In genomic region chr20:33992923-33993799, GRCh38 we compare ENCODE assay signal across 8 cellular contexts. TPM values are rescaled to one million over a fixed set of nuclear protein-coding genes. Genes with fewer than 3 reads are reported as not detected.
DNase-seq lines count a peak whose midpoint lies in the region; ATAC-seq and TF ChIP-seq lines count a peak whose summit lies in the region.

No MANE protein-coding gene starts in this region.

- peak; percentile 95 for DNase-seq in NCI-H1694 (lab: John Stamatoyannopoulos, UW)
- peak; percentile 84 to 100 (median 100) for DNase-seq in amygdala (lab: John Stamatoyannopoulos, UW)
- DNase-seq in left cardiac atrium = peak; percentile 99
- DNase-seq in posterior vena cava (ENCODE audit: low spot score) = peak; percentile 100
- DNase-seq in upper lobe of right lung = peak; percentile 100

- H3K4me3 Mint-ChIP-seq in T-helper 1 cell treated with Interleukin-12 subunit alpha and Interleukin-12 subunit beta and Interleukin-4 antibody, amounts not matched to agents 30 μg/mL and 1 μg/mL, for 36 hours = peak overlapping the region; percentile 86

- H3K9me3 Mint-ChIP-seq in T-helper 1 cell treated with Interleukin-12 subunit alpha and Interleukin-12 subunit beta and Interleukin-4 antibody, amounts not matched to agents 30 μg/mL and 1 μg/mL, for 36 hours = no peaks in the 10 kb centered on the region

- peak overlapping the region; percentile 93 for H3K27ac ChIP-seq in upper lobe of right lung

- H3K4me1 ChIP-seq in upper lobe of right lung = peaks cover 40% of the 10 kb centered on the region

- peak; percentile 80 for ATAC-seq in GM18498 (IDR thresholded peaks at IDR 0.05; ENCODE audit: unreplicated experiment)
- peak; percentile 74 for ATAC-seq in HG02885 (IDR thresholded peaks at IDR 0.05; ENCODE audit: poor library complexity, unreplicated experiment)
- ATAC-seq in left cardiac atrium = peak; percentile 91 to 95
- ATAC-seq in upper lobe of right lung = peak; percentile 93

- intact Hi-C loops in left cardiac atrium (cut with DNase I) = loop anchor here (1.0 to 10.0 kb wide), 2 partner anchors 72 to 182 kb away; partner anchors contain the start of gene CHMP4B (in 1 of the 2)
- intact Hi-C loops in posterior vena cava (cut with DNase I) = loop anchor here in 1 of 2 donors (2.0 kb wide), 1 partner anchor 134 kb away; no protein-coding TSS in a partner anchor
- intact Hi-C loops in upper lobe of right lung (cut with DNase I) = no loop called here

- H3K27me3 Mint-ChIP-seq in T-helper 1 cell treated with Interleukin-12 subunit alpha and Interleukin-12 subunit beta and Interleukin-4 antibody, amounts not matched to agents 30 μg/mL and 1 μg/mL, for 36 hours (ENCODE audit: low read depth) = no peaks in the 10 kb centered on the region

- H3K27me3 ChIP-seq in upper lobe of right lung = no peaks in the 10 kb centered on the region

- peaks cover 17% of the 10 kb centered on the region for H3K36me3 Mint-ChIP-seq in T-helper 1 cell treated with Interleukin-12 subunit alpha and Interleukin-12 subunit beta and Interleukin-4 antibody, amounts not matched to agents 30 μg/mL and 1 μg/mL, for 36 hours (ENCODE audit: low read depth)

- no peaks in the 10 kb centered on the region for H3K36me3 ChIP-seq in upper lobe of right lung

- no peak for TF ChIP-seq CTCF in upper lobe of right lung (IDR thresholded peaks at IDR 0.05)

- H3K4me3 ChIP-seq in upper lobe of right lung = peak overlapping the region; percentile 84

- H3K4me1 Mint-ChIP-seq in T-helper 1 cell treated with Interleukin-12 subunit alpha and Interleukin-12 subunit beta and Interleukin-4 antibody, amounts not matched to agents 30 μg/mL and 1 μg/mL, for 36 hours (ENCODE audit: low read depth) = peaks cover 35% of the 10 kb centered on the region

- no peaks in the 10 kb centered on the region for H3K9me3 ChIP-seq in upper lobe of right lung

- H3K27ac Mint-ChIP-seq in T-helper 1 cell treated with Interleukin-12 subunit alpha and Interleukin-12 subunit beta and Interleukin-4 antibody, amounts not matched to agents 30 μg/mL and 1 μg/mL, for 36 hours = peak overlapping the region; percentile 98

RNA-seq across cellular contexts. Expression of gene RALY, which starts 0.6 kb away (rescaled TPM):
- total RNA-seq in left cardiac atrium = 100 to 1,000 TPM in 1 of 2 donors, 10 to 100 TPM in 1; 97.3 to 102 TPM
- 10 to 100 TPM; 75.8 to 90.5 TPM for total RNA-seq in posterior vena cava
- 130 TPM for total RNA-seq in upper lobe of right lung

Comparison
In these comparisons a context has a peak if more than half of its experiments do, and no peak if none do; other contexts are left out.
1. Peak in every context shown above with its lines: DNase-seq, ATAC-seq, H3K4me3 ChIP-seq and H3K27ac ChIP-seq.